In the genomic region with DNA sequence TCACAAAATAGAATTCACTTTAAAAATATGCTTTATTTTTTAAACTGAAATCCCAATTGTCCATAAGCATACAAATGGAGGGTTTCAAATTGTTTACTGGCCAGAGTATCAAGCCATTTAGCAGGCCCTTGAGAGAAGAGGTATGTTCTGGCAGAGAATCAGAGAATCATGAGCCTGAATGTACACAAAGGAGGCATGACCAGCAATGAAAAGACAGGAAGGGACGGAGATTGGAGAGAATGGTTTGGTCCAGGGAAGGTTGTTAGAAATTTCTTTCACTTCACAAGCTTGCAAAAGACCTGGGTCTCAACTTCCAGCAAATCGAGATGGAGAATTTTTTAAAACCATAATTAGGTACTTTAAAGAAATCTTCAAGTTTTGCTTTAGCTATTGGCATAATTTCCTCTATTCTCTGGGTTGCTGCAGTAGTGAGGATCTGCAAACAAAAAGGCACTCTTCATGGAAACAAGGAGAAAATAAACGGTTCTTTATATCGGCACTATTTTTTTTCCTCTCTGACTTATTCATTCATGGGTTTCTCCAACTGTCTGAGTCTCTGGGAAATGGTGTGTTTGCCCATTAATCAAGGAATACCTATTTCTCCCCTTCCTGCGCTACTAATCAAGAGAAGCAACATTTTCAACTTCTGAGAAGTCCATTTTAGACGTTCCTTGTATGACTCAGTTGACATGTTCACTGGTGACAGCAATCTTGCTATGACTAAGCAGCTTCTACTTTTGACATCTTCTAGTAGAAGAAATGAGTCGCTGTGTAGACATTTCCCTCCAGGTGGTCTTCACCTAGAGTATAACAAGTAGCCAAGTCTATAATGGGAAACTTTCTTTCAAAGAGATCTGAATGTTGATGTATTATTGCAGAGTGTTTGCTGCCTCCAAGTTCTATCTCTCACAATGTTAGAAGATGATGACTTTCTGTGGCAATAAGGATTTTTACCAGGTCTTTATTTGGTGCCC, we compare ENCODE assay signal across 8 cellular contexts. TPM values are rescaled to one million over a fixed set of nuclear protein-coding genes. Genes with fewer than 3 reads are reported as not detected.
DNase-seq lines count a peak whose midpoint lies in the region; ATAC-seq lines count a peak whose summit lies in the region.

No MANE protein-coding gene starts in this region.

- H3K4me1 Mint-ChIP-seq in CD4-positive, CD25-positive, alpha-beta regulatory T cell, result peaks cover 21 to 23% (median 23%) of the 10 kb centered on the region in 4 donors
- H3K4me1 Mint-ChIP-seq in T-helper 1 cell treated with Interleukin-12 subunit alpha and Interleukin-12 subunit beta and Interleukin-4 antibody, amounts not matched to agents 30 μg/mL and 1 μg/mL, for 36 hours (ENCODE audit: low read depth), result peaks cover 41% of the 10 kb centered on the region
- no peaks in the 10 kb centered on the region for H3K4me1 Mint-ChIP-seq in immature natural killer cell

- no peaks in the 10 kb centered on the region for H3K27me3 ChIP-seq in CD4-positive, CD25-positive, alpha-beta regulatory T cell (ENCODE audit: control insufficient read depth, insufficient read depth, low read length)
- no peaks in the 10 kb centered on the region for H3K27me3 ChIP-seq in skeletal muscle satellite cell (ENCODE audit: control insufficient read depth, insufficient read depth, low read length)

- H3K9me3 ChIP-seq in CD4-positive, CD25-positive, alpha-beta regulatory T cell (ENCODE audit: control insufficient read depth in 2 of 2, low read length in 2 of 2), result no peaks in the 10 kb centered on the region
- no peaks in the 10 kb centered on the region for H3K9me3 ChIP-seq in skeletal muscle satellite cell (replicated peaks; ENCODE audit: low read length)

- peak; percentile 74 to 76 for ATAC-seq in CD4-positive, CD25-positive, alpha-beta regulatory T cell (ENCODE audit: low read depth in 2 of 2)
- peak; percentile 96 for ATAC-seq in GM18909 (IDR thresholded peaks at IDR 0.05; ENCODE audit: poor library complexity, unreplicated experiment)
- peak; percentile 91 for ATAC-seq in HG03064 (IDR thresholded peaks at IDR 0.05; ENCODE audit: low read depth, unreplicated experiment)

- peaks cover 31% of the 10 kb centered on the region for H3K36me3 Mint-ChIP-seq in CD4-positive, CD25-positive, alpha-beta regulatory T cell
- peaks cover 42% of the 10 kb centered on the region for H3K36me3 Mint-ChIP-seq in T-helper 1 cell treated with Interleukin-12 subunit alpha and Interleukin-12 subunit beta and Interleukin-4 antibody, amounts not matched to agents 30 μg/mL and 1 μg/mL, for 36 hours (ENCODE audit: low read depth)
- peaks cover 9 to 22% (median 21%) of the 10 kb centered on the region in 3 donors for H3K36me3 Mint-ChIP-seq in immature natural killer cell

- peak overlapping the region; percentile 46 for H3K4me2 ChIP-seq in skeletal muscle satellite cell (ENCODE audit: low read length)

- peak overlapping the region; percentile 16 to 59 (median 46) for H3K4me3 Mint-ChIP-seq in CD4-positive, CD25-positive, alpha-beta regulatory T cell
- H3K4me3 Mint-ChIP-seq in T-helper 1 cell treated with Interleukin-12 subunit alpha and Interleukin-12 subunit beta and Interleukin-4 antibody, amounts not matched to agents 30 μg/mL and 1 μg/mL, for 36 hours, result peak overlapping the region; percentile 55
- no peak overlapping the region for H3K4me3 Mint-ChIP-seq in immature natural killer cell

- peak overlapping the region; percentile 28 to 66 (median 66) for H3K27ac Mint-ChIP-seq in CD4-positive, CD25-positive, alpha-beta regulatory T cell
- peak overlapping the region; percentile 76 for H3K27ac Mint-ChIP-seq in T-helper 1 cell treated with Interleukin-12 subunit alpha and Interleukin-12 subunit beta and Interleukin-4 antibody, amounts not matched to agents 30 μg/mL and 1 μg/mL, for 36 hours
- H3K27ac Mint-ChIP-seq in immature natural killer cell, result no peak overlapping the region

- H3K9me3 Mint-ChIP-seq in CD4-positive, CD25-positive, alpha-beta regulatory T cell, result no peaks in the 10 kb centered on the region
- H3K9me3 Mint-ChIP-seq in T-helper 1 cell treated with Interleukin-12 subunit alpha and Interleukin-12 subunit beta and Interleukin-4 antibody, amounts not matched to agents 30 μg/mL and 1 μg/mL, for 36 hours, result peaks cover 21% of the 10 kb centered on the region
- no peaks in the 10 kb centered on the region for H3K9me3 Mint-ChIP-seq in immature natural killer cell

- H3K27ac ChIP-seq in CD4-positive, CD25-positive, alpha-beta regulatory T cell (ENCODE audit: insufficient read depth, low read length, poor library complexity, severe bottlenecking), result no peak overlapping the region

- no peak overlapping the region for H3K9ac ChIP-seq in skeletal muscle satellite cell (ENCODE audit: low read depth, low read length)

- DNase-seq in CD4-positive, CD25-positive, alpha-beta regulatory T cell, result peak in 1 of 3 donors; percentile 81
- no peak for DNase-seq in immature natural killer cell
- no peak for DNase-seq in stimulated activated CD4-positive, alpha-beta T cell treated with anti-CD3 and anti-CD28 coated beads, Interleukin-4, amount 100 ng/mL, for 4 hours
- DNase-seq in dedifferentiated amniotic fluid mesenchymal stem cell (ENCODE audit: extremely low spot score), result no peak

- no peaks in the 10 kb centered on the region for H3K36me3 ChIP-seq in CD4-positive, CD25-positive, alpha-beta regulatory T cell (ENCODE audit: control insufficient read depth, insufficient read depth, low read length)
- no peaks in the 10 kb centered on the region for H3K36me3 ChIP-seq in skeletal muscle satellite cell (ENCODE audit: insufficient read depth, low read length)

- peak overlapping the region; percentile 39 for H3K4me3 ChIP-seq in CD4-positive, CD25-positive, alpha-beta regulatory T cell (ENCODE audit: low read depth, low read length)
- peak overlapping the region; percentile 6 for H3K4me3 ChIP-seq in skeletal muscle satellite cell (ENCODE audit: low read length)

- peaks cover 14% of the 10 kb centered on the region for H3K4me1 ChIP-seq in CD4-positive, CD25-positive, alpha-beta regulatory T cell (ENCODE audit: control insufficient read depth, insufficient read depth, low read length, poor library complexity, severe bottlenecking)
- peaks cover 55% of the 10 kb centered on the region for H3K4me1 ChIP-seq in skeletal muscle satellite cell (ENCODE audit: control insufficient read depth, insufficient read depth, low read length)

- H3K27me3 Mint-ChIP-seq in CD4-positive, CD25-positive, alpha-beta regulatory T cell, result no peaks in the 10 kb centered on the region
- no peaks in the 10 kb centered on the region for H3K27me3 Mint-ChIP-seq in T-helper 1 cell treated with Interleukin-12 subunit alpha and Interleukin-12 subunit beta and Interleukin-4 antibody, amounts not matched to agents 30 μg/mL and 1 μg/mL, for 36 hours (ENCODE audit: low read depth)
- no peaks in the 10 kb centered on the region for H3K27me3 Mint-ChIP-seq in immature natural killer cell (ENCODE audit: low read depth in 3 of 3)

RNA-seq across cellular contexts. Expression of a gene that starts 23.1 kb away (rescaled TPM):
- total RNA-seq in CD4-positive, CD25-positive, alpha-beta regulatory T cell, result 48.0 TPM
- polyA plus RNA-seq in CD4-positive, CD25-positive, alpha-beta regulatory T cell, result 10 to 100 TPM; 22.2 to 39.3 (median 32.0) TPM
- 41.1 and 53.5 TPM in 2 replicates for total RNA-seq in skeletal muscle satellite cell (2012; rRNA removed)
- polyA plus RNA-seq in immature natural killer cell, result 10 to 100 TPM; 18.0 to 40.5 (median 18.3) TPM

Comparison
In these comparisons a context has a peak if more than half of its experiments do, and no peak if none do; other contexts are left out.
1. H3K27ac Mint-ChIP-seq: peak in CD4-positive, CD25-positive, alpha-beta regulatory T cell (3 of 3) and T-helper 1 cell treated with Interleukin-12 subunit alpha and Interleukin-12 subunit beta and Interleukin-4 antibody, amounts not matched to agents 30 μg/mL and 1 μg/mL, for 36 hours (single experiment); none in immature natural killer cell (0 of 6).
2. H3K4me3 Mint-ChIP-seq: peak in CD4-positive, CD25-positive, alpha-beta regulatory T cell (4 of 4) and T-helper 1 cell treated with Interleukin-12 subunit alpha and Interleukin-12 subunit beta and Interleukin-4 antibody, amounts not matched to agents 30 μg/mL and 1 μg/mL, for 36 hours (single experiment); none in immature natural killer cell (0 of 5).
3. Peak in every context shown above with its lines, with median percentiles within 50 percentile points of each other: ATAC-seq.